In the genomic region with DNA sequence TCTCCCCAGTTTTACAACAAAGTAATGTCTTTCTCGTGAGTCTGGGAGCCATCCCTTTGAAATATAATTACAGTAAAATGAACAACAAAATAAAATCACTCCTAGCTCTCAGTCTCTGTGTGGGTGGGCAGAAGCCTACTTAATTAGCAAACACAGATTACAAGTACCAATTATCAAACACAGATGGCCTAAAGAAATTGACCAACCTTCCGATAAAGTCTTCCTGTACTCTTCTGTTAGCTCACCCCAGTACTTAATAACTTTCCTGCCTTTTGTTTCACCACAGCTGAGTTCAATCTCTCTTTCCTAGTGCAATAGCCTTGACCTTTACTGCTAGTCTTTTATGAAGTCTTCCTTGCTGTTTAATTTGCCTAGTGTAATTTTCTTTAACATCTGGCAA, we compare ENCODE assay signal across 22 cellular contexts.
DNase-seq lines count a peak whose midpoint lies in the region; ATAC-seq and TF ChIP-seq lines count a peak whose summit lies in the region.
"Had no signal": no experiment of that assay in that cellular context is flagged by ENCODE, and none has a peak within 500 bp of the region (broad histone marks: within the 10 kb centered on the region; RNA-seq: fewer than 3 reads in every experiment).

No MANE protein-coding gene starts in this region.

- H3K27me3 ChIP-seq in neuronal stem cell (ENCODE audit: control insufficient read depth in 3 of 3, insufficient read depth in 3 of 3, low read depth in 1 of 3, low read length in 3 of 3): no peaks in the 10 kb centered on the region

- no peak overlapping the region; the same call in 1 of the 2 replicates for H3K4me3 Mint-ChIP-seq in WTC11

- H3K27ac Mint-ChIP-seq in WTC11: peak overlapping the region; percentile 95

- H3K9ac ChIP-seq in neuronal stem cell (ENCODE audit: low read depth, low read length, poor library complexity): no peak overlapping the region

- no peak overlapping the region for H3K4ac ChIP-seq in neuronal stem cell (ENCODE audit: low read length)

- no peak overlapping the region for H3K4me2 ChIP-seq in neuronal stem cell (ENCODE audit: insufficient read depth, low read length, poor library complexity, severe bottlenecking)
- H3K4me2 ChIP-seq: PC-9 had no signal

- no peak overlapping the region for H2AK5ac ChIP-seq in neuronal stem cell (ENCODE audit: low read depth, low read length)

- ATAC-seq in WTC11 (no peak), HG03342 (IDR thresholded peaks at IDR 0.05; ENCODE audit: unreplicated experiment) (no peak), GM21576 (IDR thresholded peaks at IDR 0.05; ENCODE audit: unreplicated experiment) (no peak)

- H2AFZ ChIP-seq in neuronal stem cell (ENCODE audit: low read length): peak overlapping the region; percentile 47
- H2AFZ ChIP-seq: PC-9 had no signal

- H3K9me3 ChIP-seq in neuronal stem cell (replicated peaks in 1 of 2; ENCODE audit: control insufficient read depth in 2 of 2, insufficient read depth in 1 of 2, low read depth in 1 of 2, low read length in 2 of 2): peaks cover 0 to 7% of the 10 kb centered on the region in 2 donors

- no peak overlapping the region for H4K8ac ChIP-seq in neuronal stem cell (ENCODE audit: low read depth, low read length)

- peaks cover 10% of the 10 kb centered on the region for H3K27me3 Mint-ChIP-seq in WTC11 (ENCODE audit: low read depth)

- H2BK5ac ChIP-seq in neuronal stem cell (ENCODE audit: low read length): no peak overlapping the region

- H3K4me1 Mint-ChIP-seq in WTC11: peaks cover 33% of the 10 kb centered on the region

- CTCF ChIA-PET in WTC11 (lab: Charles Lee): no interaction called here

- no peak overlapping the region for H3K27ac ChIP-seq in neuronal stem cell (replicated peaks; ENCODE audit: low read length)
- H3K27ac ChIP-seq: C4-2B, PC-9, SK-N-MC had no signal

- no peak overlapping the region for H2BK15ac ChIP-seq in neuronal stem cell (ENCODE audit: low read length)

- H4K91ac ChIP-seq in neuronal stem cell (ENCODE audit: low read depth, low read length, poor library complexity): no peak overlapping the region

- H2BK120ac ChIP-seq in neuronal stem cell (ENCODE audit: low read depth, low read length): no peak overlapping the region

- H3K36me3 ChIP-seq in neuronal stem cell (replicated peaks in 1 of 2; ENCODE audit: control insufficient read depth in 2 of 2, insufficient read depth in 2 of 2, low read length in 2 of 2): no peaks in the 10 kb centered on the region

- no peaks in the 10 kb centered on the region for H3K79me1 ChIP-seq in neuronal stem cell (ENCODE audit: low read depth, low read length)

- H3K4me3 ChIP-seq in neuronal stem cell (ENCODE audit: low read length in 2 of 2): no peak overlapping the region
- H3K4me3 ChIP-seq: PC-9, SK-N-MC had no signal

- peaks cover 79% of the 10 kb centered on the region for H3K36me3 Mint-ChIP-seq in WTC11

- peaks cover 0 to 3% of the 10 kb centered on the region in 2 donors for H3K4me1 ChIP-seq in neuronal stem cell (ENCODE audit: control insufficient read depth in 2 of 2, insufficient read depth in 1 of 2, low read depth in 1 of 2, low read length in 2 of 2)

- WGBS in neuronal stem cell (ENCODE audit: extremely low coverage in 2 of 2, insufficient read length in 2 of 2, insufficient replicate concordance in 1 of 2), 2 donors: no CpG with 5 or more reads among the region's 2 CpGs

- H3K23ac ChIP-seq in neuronal stem cell (ENCODE audit: low read depth, low read length, poor library complexity): no peak overlapping the region

- H3K14ac ChIP-seq in neuronal stem cell (ENCODE audit: low read length): no peak overlapping the region

- H3K9me3 Mint-ChIP-seq in WTC11: peaks cover 48% of the 10 kb centered on the region

- DNase-seq in COR-L47 (lab: John Stamatoyannopoulos, UW) (peak; percentile 13), NCI-H146 treated with DMSO at 0.1 percent for 48 hours (lab: John Stamatoyannopoulos, UW; ENCODE audit: unreplicated experiment) (peak; percentile 53), WTC11 (ENCODE audit: low spot score) (no peak), neuronal stem cell (ENCODE audit: low spot score) (no peak), T-helper 9 cell (no peak)
- DNase-seq: 8988T, AML-193, DMS53, GDM1, KG1, NCI-H1092, NCI-H1436, NCI-H2081, NCI-H446, NCI-H526 treated with DMSO at 0.1 percent for 48 hours, PC-9, RPMI8226, SHP77 had no signal

- POLR2A ChIA-PET in WTC11 (lab: Charles Lee): no interaction called here

- H2BK12ac ChIP-seq in neuronal stem cell (ENCODE audit: low read length): no peak overlapping the region

- no peak for TF ChIP-seq CTCF in WTC11 (IDR thresholded peaks at IDR 0.05)

- no peak overlapping the region for H3K18ac ChIP-seq in neuronal stem cell (ENCODE audit: low read length)

TF ChIP-seq in WTC11, 78 proteins besides CTCF, POLR2A, EP300 and RAD21 (continues in another document):
- TF ChIP-seq RELA (CRISPR knock-in tag; IDR thresholded peaks at IDR 0.05; ENCODE audit: borderline replicate concordance) (no peak), MYBL2 (CRISPR knock-in tag; IDR thresholded peaks at IDR 0.05) (no peak), ZNF317 (CRISPR knock-in tag; IDR thresholded peaks at IDR 0.05; ENCODE audit: borderline replicate concordance, low read depth) (no peak), ZNF138 (CRISPR knock-in tag; conservative IDR thresholded peaks at IDR 0.05) (no peak), GABPB1 (CRISPR knock-in tag; IDR thresholded peaks at IDR 0.05) (no peak), FOXK1 (CRISPR knock-in tag; IDR thresholded peaks at IDR 0.05) (no peak), ZNF121 (CRISPR knock-in tag; IDR thresholded peaks at IDR 0.05) (no peak), NR1H2 (CRISPR knock-in tag; IDR thresholded peaks at IDR 0.05) (no peak), TEAD1 (CRISPR knock-in tag; IDR thresholded peaks at IDR 0.05) (no peak), ZNF219 (CRISPR knock-in tag; IDR thresholded peaks at IDR 0.05; ENCODE audit: borderline replicate concordance) (no peak), CREB1 (CRISPR knock-in tag; IDR thresholded peaks at IDR 0.05) (no peak), NR3C1 (CRISPR knock-in tag; conservative IDR thresholded peaks at IDR 0.05; ENCODE audit: low read depth) (no peak)
- TF ChIP-seq, protein P1, sequence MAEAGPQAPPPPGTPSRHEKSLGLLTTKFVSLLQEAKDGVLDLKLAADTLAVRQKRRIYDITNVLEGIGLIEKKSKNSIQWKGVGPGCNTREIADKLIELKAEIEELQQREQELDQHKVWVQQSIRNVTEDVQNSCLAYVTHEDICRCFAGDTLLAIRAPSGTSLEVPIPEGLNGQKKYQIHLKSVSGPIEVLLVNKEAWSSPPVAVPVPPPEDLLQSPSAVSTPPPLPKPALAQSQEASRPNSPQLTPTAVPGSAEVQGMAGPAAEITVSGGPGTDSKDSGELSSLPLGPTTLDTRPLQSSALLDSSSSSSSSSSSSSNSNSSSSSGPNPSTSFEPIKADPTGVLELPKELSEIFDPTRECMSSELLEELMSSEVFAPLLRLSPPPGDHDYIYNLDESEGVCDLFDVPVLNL (CRISPR knock-in tag; IDR thresholded peaks at IDR 0.05; ENCODE audit: borderline replicate concordance, low read depth): no peak
- TF ChIP-seq, protein P2, sequence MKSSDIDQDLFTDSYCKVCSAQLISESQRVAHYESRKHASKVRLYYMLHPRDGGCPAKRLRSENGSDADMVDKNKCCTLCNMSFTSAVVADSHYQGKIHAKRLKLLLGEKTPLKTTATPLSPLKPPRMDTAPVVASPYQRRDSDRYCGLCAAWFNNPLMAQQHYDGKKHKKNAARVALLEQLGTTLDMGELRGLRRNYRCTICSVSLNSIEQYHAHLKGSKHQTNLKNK (CRISPR knock-in tag; IDR thresholded peaks at IDR 0.05): no peak
- TF ChIP-seq, protein P3, sequence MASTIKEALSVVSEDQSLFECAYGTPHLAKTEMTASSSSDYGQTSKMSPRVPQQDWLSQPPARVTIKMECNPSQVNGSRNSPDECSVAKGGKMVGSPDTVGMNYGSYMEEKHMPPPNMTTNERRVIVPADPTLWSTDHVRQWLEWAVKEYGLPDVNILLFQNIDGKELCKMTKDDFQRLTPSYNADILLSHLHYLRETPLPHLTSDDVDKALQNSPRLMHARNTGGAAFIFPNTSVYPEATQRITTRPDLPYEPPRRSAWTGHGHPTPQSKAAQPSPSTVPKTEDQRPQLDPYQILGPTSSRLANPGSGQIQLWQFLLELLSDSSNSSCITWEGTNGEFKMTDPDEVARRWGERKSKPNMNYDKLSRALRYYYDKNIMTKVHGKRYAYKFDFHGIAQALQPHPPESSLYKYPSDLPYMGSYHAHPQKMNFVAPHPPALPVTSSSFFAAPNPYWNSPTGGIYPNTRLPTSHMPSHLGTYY (CRISPR knock-in tag; IDR thresholded peaks at IDR 0.05): no peak
- TF ChIP-seq, protein P4, sequence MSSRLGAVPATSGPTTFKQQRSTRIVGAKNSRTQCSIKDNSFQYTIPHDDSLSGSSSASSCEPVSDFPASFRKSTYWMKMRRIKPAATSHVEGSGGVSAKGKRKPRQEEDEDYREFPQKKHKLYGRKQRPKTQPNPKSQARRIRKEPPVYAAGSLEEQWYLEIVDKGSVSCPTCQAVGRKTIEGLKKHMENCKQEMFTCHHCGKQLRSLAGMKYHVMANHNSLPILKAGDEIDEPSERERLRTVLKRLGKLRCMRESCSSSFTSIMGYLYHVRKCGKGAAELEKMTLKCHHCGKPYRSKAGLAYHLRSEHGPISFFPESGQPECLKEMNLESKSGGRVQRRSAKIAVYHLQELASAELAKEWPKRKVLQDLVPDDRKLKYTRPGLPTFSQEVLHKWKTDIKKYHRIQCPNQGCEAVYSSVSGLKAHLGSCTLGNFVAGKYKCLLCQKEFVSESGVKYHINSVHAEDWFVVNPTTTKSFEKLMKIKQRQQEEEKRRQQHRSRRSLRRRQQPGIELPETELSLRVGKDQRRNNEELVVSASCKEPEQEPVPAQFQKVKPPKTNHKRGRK (CRISPR knock-in tag; IDR thresholded peaks at IDR 0.05; ENCODE audit: borderline replicate concordance): no peak
- TF ChIP-seq, protein P5, sequence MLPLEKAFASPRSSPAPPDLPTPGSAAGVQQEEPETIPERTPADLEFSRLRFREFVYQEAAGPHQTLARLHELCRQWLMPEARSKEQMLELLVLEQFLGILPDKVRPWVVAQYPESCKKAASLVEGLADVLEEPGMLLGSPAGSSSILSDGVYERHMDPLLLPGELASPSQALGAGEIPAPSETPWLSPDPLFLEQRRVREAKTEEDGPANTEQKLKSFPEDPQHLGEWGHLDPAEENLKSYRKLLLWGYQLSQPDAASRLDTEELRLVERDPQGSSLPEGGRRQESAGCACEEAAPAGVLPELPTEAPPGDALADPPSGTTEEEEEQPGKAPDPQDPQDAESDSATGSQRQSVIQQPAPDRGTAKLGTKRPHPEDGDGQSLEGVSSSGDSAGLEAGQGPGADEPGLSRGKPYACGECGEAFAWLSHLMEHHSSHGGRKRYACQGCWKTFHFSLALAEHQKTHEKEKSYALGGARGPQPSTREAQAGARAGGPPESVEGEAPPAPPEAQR (CRISPR knock-in tag; IDR thresholded peaks at IDR 0.05): no peak

Comparison
In these comparisons a context has a peak if more than half of its experiments do, and no peak if none do; other contexts are left out.
1. DNase-seq: peak in COR-L47 (single experiment) and NCI-H146 treated with DMSO at 0.1 percent for 48 hours (single experiment); none in WTC11 (single experiment), neuronal stem cell (single experiment) and T-helper 9 cell (single experiment).